ENCODE assay signal across 1 cellular context in the genomic region with DNA sequence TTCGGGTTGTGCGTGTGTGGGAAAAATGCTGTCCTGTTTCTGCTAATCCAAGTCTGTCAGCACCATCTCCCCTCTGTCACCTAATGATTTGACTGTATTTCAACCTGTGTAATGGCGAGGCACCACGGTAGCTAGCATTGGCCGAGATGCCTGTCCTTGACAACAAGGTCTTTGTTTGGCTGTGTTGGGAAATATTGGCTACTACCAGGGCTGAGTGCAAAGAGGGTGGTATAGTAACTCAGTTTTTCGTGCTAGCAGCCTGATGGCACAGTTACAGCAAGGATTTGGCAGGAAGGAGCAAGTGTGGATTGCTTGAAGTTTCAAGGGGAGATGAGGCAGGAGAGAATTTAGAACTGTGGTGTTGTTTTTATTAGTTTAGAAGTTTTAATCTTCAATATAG.
A peak's percentile ranks its signal among the peaks of the same experiment; 100 is the strongest.
TF ChIP-seq lines count a peak whose summit lies in the region.

No MANE protein-coding gene starts in this region.

TF ChIP-seq in HepG2, 621 proteins besides CTCF, POLR2A, EP300 and RAD21 (continued from another document and continues in another):
- TF ChIP-seq, protein P1, sequence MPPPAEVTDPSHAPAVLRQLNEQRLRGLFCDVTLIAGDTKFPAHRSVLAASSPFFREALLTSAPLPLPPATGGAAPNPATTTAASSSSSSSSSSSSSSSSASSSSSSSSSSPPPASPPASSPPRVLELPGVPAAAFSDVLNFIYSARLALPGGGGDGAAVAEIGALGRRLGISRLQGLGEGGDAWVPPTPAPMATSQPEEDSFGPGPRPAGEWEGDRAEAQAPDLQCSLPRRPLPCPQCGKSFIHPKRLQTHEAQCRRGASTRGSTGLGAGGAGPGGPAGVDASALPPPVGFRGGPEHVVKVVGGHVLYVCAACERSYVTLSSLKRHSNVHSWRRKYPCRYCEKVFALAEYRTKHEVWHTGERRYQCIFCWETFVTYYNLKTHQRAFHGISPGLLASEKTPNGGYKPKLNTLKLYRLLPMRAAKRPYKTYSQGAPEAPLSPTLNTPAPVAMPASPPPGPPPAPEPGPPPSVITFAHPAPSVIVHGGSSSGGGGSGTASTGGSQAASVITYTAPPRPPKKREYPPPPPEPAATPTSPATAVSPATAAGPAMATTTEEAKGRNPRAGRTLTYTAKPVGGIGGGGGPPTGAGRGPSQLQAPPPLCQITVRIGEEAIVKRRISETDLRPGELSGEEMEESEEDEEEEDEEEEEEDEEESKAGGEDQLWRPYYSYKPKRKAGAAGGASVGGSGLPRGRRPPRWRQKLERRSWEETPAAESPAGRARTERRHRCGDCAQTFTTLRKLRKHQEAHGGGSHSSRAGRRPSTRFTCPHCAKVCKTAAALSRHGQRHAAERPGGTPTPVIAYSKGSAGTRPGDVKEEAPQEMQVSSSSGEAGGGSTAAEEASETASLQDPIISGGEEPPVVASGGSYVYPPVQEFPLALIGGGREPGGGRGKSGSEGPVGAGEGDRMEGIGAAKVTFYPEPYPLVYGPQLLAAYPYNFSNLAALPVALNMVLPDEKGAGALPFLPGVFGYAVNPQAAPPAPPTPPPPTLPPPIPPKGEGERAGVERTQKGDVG (CRISPR knock-in tag; IDR thresholded peaks at IDR 0.05; ENCODE audit: borderline replicate concordance) = no peak
- TF ChIP-seq ZSCAN22 (CRISPR knock-in tag; IDR thresholded peaks at IDR 0.05) (0 out of 2 replicates have a peak, but pooled peaks have one; percentile 30), ZNF235 (CRISPR knock-in tag; IDR thresholded peaks at IDR 0.05; ENCODE audit: borderline replicate concordance) (no peak), RBAK (CRISPR knock-in tag; IDR thresholded peaks at IDR 0.05) (no peak), CBX5 (CRISPR knock-in tag; IDR thresholded peaks at IDR 0.05; ENCODE audit: borderline replicate concordance) (0 out of 2 replicates have a peak, but pooled peaks have one; percentile 32), RFX1 (IDR thresholded peaks at IDR 0.05) (no peak), CEBPB (IDR thresholded peaks at IDR 0.05; ENCODE audit: borderline replicate concordance, low read depth, low read length) (peak; percentile 83), FOXA3 (CRISPR knock-in tag; IDR thresholded peaks at IDR 0.05) (0 out of 2 replicates have a peak, but pooled peaks have one; percentile 30), KDM5B (CRISPR knock-in tag; IDR thresholded peaks at IDR 0.05; ENCODE audit: borderline replicate concordance) (no peak), SALL1 (CRISPR knock-in tag; IDR thresholded peaks at IDR 0.05) (peak; percentile 33; the same call in 1 of the 2 replicates), ZMYM3 (CRISPR knock-in tag; IDR thresholded peaks at IDR 0.05) (0 out of 2 replicates have a peak, but pooled peaks have one; percentile 66), NR2F2 (IDR thresholded peaks at IDR 0.05; ENCODE audit: borderline replicate concordance, low read depth) (no peak), MATR3 (CRISPR knock-in tag; IDR thresholded peaks at IDR 0.05) (no peak), BRCA1 (CRISPR knock-in tag; IDR thresholded peaks at IDR 0.05) (no peak), ZNF83 (CRISPR knock-in tag; IDR thresholded peaks at IDR 0.05; ENCODE audit: borderline replicate concordance) (no peak), ZFP37 (CRISPR knock-in tag; IDR thresholded peaks at IDR 0.05; ENCODE audit: borderline replicate concordance) (no peak), ZNF12 (CRISPR knock-in tag; IDR thresholded peaks at IDR 0.05) (peak; percentile 99), THYN1 (CRISPR knock-in tag; IDR thresholded peaks at IDR 0.05; ENCODE audit: borderline replicate concordance, low read depth) (no peak), ERF (CRISPR knock-in tag; IDR thresholded peaks at IDR 0.05) (no peak), PCBP2 (optimal IDR thresholded peaks at IDR 0.05; ENCODE audit: low read depth, low read length, poor library complexity, severe bottlenecking) (no peak), ZNF232 (CRISPR knock-in tag; IDR thresholded peaks at IDR 0.05; ENCODE audit: borderline replicate concordance) (no peak), STAG1 (CRISPR knock-in tag; IDR thresholded peaks at IDR 0.05) (no peak), HOXA3 (CRISPR knock-in tag; IDR thresholded peaks at IDR 0.05) (no peak; the same call in 1 of the 2 replicates), XRCC5 (optimal IDR thresholded peaks at IDR 0.05; ENCODE audit: low read length) (peak; percentile 17), SUZ12 (IDR thresholded peaks at IDR 0.05; ENCODE audit: low read depth, low read length) (no peak), SRF (IDR thresholded peaks at IDR 0.05; ENCODE audit: low read depth, low read length) (no peak), HNRNPUL1 (IDR thresholded peaks at IDR 0.05; ENCODE audit: low read depth, low read length) (no peak), ZMYM4 (CRISPR knock-in tag; IDR thresholded peaks at IDR 0.05) (peak; percentile 69; the same call in 1 of the 2 replicates), ZNF207 (IDR thresholded peaks at IDR 0.05; ENCODE audit: borderline replicate concordance) (no peak), SIX1 (CRISPR knock-in tag; IDR thresholded peaks at IDR 0.05; ENCODE audit: borderline replicate concordance) (no peak), HDAC1 (CRISPR knock-in tag; IDR thresholded peaks at IDR 0.05) (no peak), ZBTB20 (CRISPR knock-in tag; IDR thresholded peaks at IDR 0.05; ENCODE audit: borderline replicate concordance, low read depth) (no peak)
- TF ChIP-seq, protein P2, sequence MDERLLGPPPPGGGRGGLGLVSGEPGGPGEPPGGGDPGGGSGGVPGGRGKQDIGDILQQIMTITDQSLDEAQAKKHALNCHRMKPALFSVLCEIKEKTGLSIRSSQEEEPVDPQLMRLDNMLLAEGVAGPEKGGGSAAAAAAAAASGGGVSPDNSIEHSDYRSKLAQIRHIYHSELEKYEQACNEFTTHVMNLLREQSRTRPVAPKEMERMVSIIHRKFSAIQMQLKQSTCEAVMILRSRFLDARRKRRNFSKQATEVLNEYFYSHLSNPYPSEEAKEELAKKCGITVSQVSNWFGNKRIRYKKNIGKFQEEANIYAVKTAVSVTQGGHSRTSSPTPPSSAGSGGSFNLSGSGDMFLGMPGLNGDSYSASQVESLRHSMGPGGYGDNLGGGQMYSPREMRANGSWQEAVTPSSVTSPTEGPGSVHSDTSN (CRISPR knock-in tag; IDR thresholded peaks at IDR 0.05) = no peak
- TF ChIP-seq, protein P3, sequence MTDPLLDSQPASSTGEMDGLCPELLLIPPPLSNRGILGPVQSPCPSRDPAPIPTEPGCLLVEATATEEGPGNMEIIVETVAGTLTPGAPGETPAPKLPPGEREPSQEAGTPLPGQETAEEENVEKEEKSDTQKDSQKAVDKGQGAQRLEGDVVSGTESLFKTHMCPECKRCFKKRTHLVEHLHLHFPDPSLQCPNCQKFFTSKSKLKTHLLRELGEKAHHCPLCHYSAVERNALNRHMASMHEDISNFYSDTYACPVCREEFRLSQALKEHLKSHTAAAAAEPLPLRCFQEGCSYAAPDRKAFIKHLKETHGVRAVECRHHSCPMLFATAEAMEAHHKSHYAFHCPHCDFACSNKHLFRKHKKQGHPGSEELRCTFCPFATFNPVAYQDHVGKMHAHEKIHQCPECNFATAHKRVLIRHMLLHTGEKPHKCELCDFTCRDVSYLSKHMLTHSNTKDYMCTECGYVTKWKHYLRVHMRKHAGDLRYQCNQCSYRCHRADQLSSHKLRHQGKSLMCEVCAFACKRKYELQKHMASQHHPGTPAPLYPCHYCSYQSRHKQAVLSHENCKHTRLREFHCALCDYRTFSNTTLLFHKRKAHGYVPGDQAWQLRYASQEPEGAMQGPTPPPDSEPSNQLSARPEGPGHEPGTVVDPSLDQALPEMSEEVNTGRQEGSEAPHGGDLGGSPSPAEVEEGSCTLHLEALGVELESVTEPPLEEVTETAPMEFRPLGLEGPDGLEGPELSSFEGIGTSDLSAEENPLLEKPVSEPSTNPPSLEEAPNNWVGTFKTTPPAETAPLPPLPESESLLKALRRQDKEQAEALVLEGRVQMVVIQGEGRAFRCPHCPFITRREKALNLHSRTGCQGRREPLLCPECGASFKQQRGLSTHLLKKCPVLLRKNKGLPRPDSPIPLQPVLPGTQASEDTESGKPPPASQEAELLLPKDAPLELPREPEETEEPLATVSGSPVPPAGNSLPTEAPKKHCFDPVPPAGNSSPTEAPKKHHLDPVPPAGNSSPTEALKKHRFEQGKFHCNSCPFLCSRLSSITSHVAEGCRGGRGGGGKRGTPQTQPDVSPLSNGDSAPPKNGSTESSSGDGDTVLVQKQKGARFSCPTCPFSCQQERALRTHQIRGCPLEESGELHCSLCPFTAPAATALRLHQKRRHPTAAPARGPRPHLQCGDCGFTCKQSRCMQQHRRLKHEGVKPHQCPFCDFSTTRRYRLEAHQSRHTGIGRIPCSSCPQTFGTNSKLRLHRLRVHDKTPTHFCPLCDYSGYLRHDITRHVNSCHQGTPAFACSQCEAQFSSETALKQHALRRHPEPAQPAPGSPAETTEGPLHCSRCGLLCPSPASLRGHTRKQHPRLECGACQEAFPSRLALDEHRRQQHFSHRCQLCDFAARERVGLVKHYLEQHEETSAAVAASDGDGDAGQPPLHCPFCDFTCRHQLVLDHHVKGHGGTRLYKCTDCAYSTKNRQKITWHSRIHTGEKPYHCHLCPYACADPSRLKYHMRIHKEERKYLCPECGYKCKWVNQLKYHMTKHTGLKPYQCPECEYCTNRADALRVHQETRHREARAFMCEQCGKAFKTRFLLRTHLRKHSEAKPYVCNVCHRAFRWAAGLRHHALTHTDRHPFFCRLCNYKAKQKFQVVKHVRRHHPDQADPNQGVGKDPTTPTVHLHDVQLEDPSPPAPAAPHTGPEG (CRISPR knock-in tag; IDR thresholded peaks at IDR 0.05) = no peak
- TF ChIP-seq, protein P4, sequence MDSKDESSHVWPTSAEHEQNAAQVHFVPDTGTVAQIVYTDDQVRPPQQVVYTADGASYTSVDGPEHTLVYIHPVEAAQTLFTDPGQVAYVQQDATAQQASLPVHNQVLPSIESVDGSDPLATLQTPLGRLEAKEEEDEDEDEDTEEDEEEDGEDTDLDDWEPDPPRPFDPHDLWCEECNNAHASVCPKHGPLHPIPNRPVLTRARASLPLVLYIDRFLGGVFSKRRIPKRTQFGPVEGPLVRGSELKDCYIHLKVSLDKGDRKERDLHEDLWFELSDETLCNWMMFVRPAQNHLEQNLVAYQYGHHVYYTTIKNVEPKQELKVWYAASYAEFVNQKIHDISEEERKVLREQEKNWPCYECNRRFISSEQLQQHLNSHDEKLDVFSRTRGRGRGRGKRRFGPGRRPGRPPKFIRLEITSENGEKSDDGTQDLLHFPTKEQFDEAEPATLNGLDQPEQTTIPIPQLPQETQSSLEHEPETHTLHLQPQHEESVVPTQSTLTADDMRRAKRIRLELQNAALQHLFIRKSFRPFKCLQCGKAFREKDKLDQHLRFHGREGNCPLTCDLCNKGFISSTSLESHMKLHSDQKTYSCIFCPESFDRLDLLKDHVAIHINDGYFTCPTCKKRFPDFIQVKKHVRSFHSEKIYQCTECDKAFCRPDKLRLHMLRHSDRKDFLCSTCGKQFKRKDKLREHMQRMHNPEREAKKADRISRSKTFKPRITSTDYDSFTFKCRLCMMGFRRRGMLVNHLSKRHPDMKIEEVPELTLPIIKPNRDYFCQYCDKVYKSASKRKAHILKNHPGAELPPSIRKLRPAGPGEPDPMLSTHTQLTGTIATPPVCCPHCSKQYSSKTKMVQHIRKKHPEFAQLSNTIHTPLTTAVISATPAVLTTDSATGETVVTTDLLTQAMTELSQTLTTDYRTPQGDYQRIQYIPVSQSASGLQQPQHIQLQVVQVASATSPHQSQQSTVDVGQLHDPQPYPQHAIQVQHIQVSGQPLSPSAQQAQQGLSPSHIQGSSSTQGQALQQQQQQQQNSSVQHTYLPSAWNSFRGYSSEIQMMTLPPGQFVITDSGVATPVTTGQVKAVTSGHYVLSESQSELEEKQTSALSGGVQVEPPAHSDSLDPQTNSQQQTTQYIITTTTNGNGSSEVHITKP (CRISPR knock-in tag; IDR thresholded peaks at IDR 0.05; ENCODE audit: low read depth) = no peak
- TF ChIP-seq, protein P5, sequence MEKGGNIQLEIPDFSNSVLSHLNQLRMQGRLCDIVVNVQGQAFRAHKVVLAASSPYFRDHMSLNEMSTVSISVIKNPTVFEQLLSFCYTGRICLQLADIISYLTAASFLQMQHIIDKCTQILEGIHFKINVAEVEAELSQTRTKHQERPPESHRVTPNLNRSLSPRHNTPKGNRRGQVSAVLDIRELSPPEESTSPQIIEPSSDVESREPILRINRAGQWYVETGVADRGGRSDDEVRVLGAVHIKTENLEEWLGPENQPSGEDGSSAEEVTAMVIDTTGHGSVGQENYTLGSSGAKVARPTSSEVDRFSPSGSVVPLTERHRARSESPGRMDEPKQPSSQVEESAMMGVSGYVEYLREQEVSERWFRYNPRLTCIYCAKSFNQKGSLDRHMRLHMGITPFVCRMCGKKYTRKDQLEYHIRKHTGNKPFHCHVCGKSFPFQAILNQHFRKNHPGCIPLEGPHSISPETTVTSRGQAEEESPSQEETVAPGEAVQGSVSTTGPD (CRISPR knock-in tag; IDR thresholded peaks at IDR 0.05) = 0 out of 2 replicates have a peak, but pooled peaks have one; percentile 52
- TF ChIP-seq, protein P6, sequence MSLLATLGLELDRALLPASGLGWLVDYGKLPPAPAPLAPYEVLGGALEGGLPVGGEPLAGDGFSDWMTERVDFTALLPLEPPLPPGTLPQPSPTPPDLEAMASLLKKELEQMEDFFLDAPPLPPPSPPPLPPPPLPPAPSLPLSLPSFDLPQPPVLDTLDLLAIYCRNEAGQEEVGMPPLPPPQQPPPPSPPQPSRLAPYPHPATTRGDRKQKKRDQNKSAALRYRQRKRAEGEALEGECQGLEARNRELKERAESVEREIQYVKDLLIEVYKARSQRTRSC (CRISPR knock-in tag; IDR thresholded peaks at IDR 0.05; ENCODE audit: low read depth) = no peak
- TF ChIP-seq, protein P7, sequence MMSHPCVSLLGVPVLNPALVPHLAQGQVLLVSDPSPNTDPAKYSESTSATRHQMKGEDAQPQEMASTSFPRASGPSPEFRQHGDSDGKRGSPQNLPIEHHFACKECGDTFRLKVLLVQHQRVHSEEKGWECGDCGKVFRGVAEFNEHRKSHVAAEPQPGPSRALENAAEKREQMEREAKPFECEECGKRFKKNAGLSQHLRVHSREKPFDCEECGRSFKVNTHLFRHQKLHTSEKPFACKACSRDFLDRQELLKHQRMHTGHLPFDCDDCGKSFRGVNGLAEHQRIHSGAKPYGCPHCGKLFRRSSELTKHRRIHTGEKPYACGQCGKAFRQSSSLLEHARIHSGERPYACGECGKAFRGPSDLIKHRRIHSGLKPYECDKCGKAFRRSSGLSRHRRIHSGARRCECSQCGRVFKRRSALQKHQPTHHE (CRISPR knock-in tag; IDR thresholded peaks at IDR 0.05; ENCODE audit: borderline replicate concordance) = no peak
- TF ChIP-seq, protein P8, sequence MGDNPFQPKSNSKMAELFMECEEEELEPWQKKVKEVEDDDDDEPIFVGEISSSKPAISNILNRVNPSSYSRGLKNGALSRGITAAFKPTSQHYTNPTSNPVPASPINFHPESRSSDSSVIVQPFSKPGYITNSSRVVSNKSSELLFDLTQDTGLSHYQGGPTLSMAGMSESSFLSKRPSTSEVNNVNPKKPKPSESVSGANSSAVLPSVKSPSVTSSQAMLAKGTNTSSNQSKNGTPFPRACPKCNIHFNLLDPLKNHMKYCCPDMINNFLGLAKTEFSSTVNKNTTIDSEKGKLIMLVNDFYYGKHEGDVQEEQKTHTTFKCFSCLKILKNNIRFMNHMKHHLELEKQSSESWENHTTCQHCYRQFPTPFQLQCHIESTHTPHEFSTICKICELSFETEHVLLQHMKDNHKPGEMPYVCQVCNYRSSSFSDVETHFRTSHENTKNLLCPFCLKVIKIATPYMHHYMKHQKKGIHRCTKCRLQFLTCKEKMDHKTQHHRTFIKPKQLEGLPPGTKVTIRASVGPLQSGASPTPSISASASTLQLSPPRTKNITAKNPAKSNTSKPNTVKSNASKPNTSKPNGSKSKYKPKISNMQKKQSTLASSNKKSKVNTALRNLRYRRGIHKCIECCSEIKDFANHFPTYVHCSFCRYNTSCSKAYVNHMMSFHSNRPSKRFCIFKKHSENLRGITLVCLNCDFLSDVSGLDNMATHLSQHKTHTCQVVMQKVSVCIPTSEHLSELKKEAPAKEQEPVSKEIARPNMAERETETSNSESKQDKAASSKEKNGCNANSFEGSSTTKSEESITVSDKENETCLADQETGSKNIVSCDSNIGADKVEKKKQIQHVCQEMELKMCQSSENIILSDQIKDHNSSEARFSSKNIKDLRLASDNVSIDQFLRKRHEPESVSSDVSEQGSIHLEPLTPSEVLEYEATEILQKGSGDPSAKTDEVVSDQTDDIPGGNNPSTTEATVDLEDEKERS (CRISPR knock-in tag; IDR thresholded peaks at IDR 0.05) = no peak
